In the genomic region with DNA sequence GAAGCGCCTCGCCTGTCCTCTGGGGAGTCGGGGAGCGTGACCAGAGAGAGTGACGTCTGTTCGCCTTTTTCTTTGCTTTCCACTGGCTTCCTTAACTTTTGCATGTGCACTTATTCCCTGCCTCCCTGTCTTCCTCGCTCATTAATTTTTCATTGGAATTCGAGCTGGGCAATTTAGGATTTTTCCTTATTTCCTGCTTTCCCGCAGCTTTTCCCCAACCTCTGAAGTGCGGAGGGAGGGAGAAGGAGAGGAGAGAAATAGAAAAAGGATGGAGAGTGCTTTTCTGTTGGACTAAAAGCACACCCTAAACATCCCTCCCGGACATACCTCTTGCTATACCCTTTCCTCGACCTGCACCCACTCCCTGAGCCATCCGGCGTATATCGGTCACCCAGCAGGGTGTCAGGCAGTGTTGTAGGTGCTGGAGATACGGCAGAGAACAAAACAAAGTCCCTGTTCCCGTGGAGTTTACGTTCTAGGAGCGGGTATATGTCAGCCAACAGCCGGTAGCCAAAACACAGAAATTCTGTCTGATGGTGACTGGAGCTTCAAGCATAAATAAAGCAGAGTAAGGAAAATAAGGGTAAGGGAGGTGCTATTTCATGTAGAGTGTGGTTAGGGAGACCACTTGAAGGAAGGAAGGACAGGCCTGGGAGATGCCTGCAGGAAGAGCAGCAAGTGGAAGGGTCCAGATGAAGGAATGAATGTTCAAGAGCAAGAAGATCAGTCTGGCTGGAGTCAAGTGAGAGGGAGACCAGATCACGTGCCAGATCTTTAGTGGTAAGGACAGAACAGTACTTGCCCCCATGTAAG, we compare ENCODE assay signal across 8 cellular contexts. TPM values are rescaled to one million over a fixed set of nuclear protein-coding genes. Genes with fewer than 3 reads are reported as not detected.
DNase-seq lines count a peak whose midpoint lies in the region; ATAC-seq, FAIRE-seq and TF ChIP-seq lines count a peak whose summit lies in the region.

No MANE protein-coding gene starts in this region.

- peak overlapping the region; percentile 79 for H3K18ac ChIP-seq in H1 (ENCODE audit: extremely low read depth, low read length)

- H3K36me3 ChIP-seq in OCI-LY3 (replicated peaks; ENCODE audit: low read depth, low read length) (no peaks in the 10 kb centered on the region), H1 (ENCODE audit: control insufficient read depth in 2 of 4, insufficient read depth in 4 of 4, low read length in 3 of 4) (peaks cover 0 to 3% (median 0%) of the 10 kb centered on the region in 4 experiments; a peak in 1 of 8 replicates)

- peaks cover 12% of the 10 kb centered on the region for H3K23me2 ChIP-seq in H1 (ENCODE audit: low read depth, low read length)

- H3K4ac ChIP-seq in H1 (replicated peaks; ENCODE audit: insufficient read length, low read depth, low read length) = no peak overlapping the region

- ATAC-seq in HG02938 (IDR thresholded peaks at IDR 0.05; ENCODE audit: unreplicated experiment) = no peak

- H3K4me2 ChIP-seq in OCI-LY3 (ENCODE audit: low read length) = peak overlapping the region; percentile 59
- peak overlapping the region; percentile 94 to 100 for H3K4me2 ChIP-seq in H1 (ENCODE audit: insufficient read depth in 1 of 2, low read depth in 2 of 2, low read length in 2 of 2)

- peaks cover 21% of the 10 kb centered on the region for H4K20me1 ChIP-seq in OCI-LY3 (ENCODE audit: insufficient read depth, low read length)
- peaks cover 12 to 15% of the 10 kb centered on the region in 2 experiments for H4K20me1 ChIP-seq in H1 (replicated peaks in 1 of 2; ENCODE audit: control insufficient read depth in 1 of 2, insufficient read depth in 2 of 2, low read length in 2 of 2)

- DNase-seq in H1 (ENCODE audit: low read depth in 1 of 2, low spot score in 2 of 2) (no peak), occipital lobe (lab: John Stamatoyannopoulos, UW) (peak; percentile 9), KBM-7 (no peak), NCI-H524 (lab: John Stamatoyannopoulos, UW) (no peak), glomerular visceral epithelial cell (ENCODE audit: extremely low spot score) (no peak)

- no peak overlapping the region for H3K23ac ChIP-seq in H1 (ENCODE audit: insufficient read length)

- no peak for TF ChIP-seq RAD21 in H1 (IDR thresholded peaks at IDR 0.05 in 1 of 2, conservative IDR thresholded peaks at IDR 0.05 in 1 of 2; ENCODE audit: low read depth in 2 of 2, low read length in 2 of 2)

- peak overlapping the region; percentile 83; the same call in 1 of the 2 replicates for H3K4me3 ChIP-seq in GM08714 (ENCODE audit: low read length)
- H3K4me3 ChIP-seq in OCI-LY3 (ENCODE audit: low read length) = peak overlapping the region; percentile 79
- H3K4me3 ChIP-seq in H1 (ENCODE audit: extremely low read depth in 1 of 4, insufficient read depth in 2 of 4, low read depth in 3 of 4, low read length in 4 of 4) = peak overlapping the region; percentile 91 to 100 (median 95)

- H3K56ac ChIP-seq in H1 (replicated peaks; ENCODE audit: insufficient read length, low read depth, low read length) = no peak overlapping the region

- TF ChIP-seq CTCF in OCI-LY3 (IDR thresholded peaks at IDR 0.05; ENCODE audit: low read depth, low read length) (no peak), H1 (IDR thresholded peaks at IDR 0.05; ENCODE audit: control extremely low read depth in 1 of 3, insufficient read depth in 1 of 3, low read depth in 1 of 3, low read length in 3 of 3) (no peak)

- CTCF ChIA-PET in H1 (lab: Charles Lee; ENCODE audit: partially characterized antibody) = interaction anchor here (0.8 to 1.0 kb wide), 2 partner anchors 14 to 145 kb away, joined by 3 to 5 read pairs; no protein-coding TSS in a partner anchor

- H4K5ac ChIP-seq in H1 (ENCODE audit: insufficient read length, low read depth, low read length) = peak overlapping the region; percentile 38

- 7% methylated on average over 21 of the region's 21 CpGs; no CpG with 5 or more reads in 1 of the 2 experiments for WGBS in H1 (ENCODE audit: extremely low coverage in 1 of 2, insufficient coverage in 1 of 2, insufficient read length in 1 of 2, insufficient replicate concordance in 2 of 2, low coverage in 1 of 2, low lambda C conversion rate in 2 of 2, missing lambda C conversion rate in 1 of 2), 2 experiments

- no peak overlapping the region; the same call in 1 of the 2 replicates for H2AK5ac ChIP-seq in H1 (ENCODE audit: low read depth, low read length)

- POLR2A ChIA-PET in H1 (lab: Charles Lee; ENCODE audit: partially characterized antibody) = interaction anchor here (0.6 to 1.6 kb wide), 9 partner anchors 8 to 611 kb away, joined by 3 to 5 read pairs (median 3); a partner anchor contains a TSS

- H2BK15ac ChIP-seq in H1 (ENCODE audit: low read length) = peak overlapping the region; percentile 35; the same call in 1 of the 2 replicates

- no peak for TF ChIP-seq EP300 in H1 (IDR thresholded peaks at IDR 0.05; ENCODE audit: borderline replicate concordance in 1 of 2, low read depth in 2 of 2, low read length in 2 of 2)

- H3K27me3 ChIP-seq in OCI-LY3 (ENCODE audit: low read depth, low read length) (no peaks in the 10 kb centered on the region; the same call in 1 of the 2 replicates), H1 (replicated peaks in 1 of 4; ENCODE audit: control insufficient read depth in 3 of 4, extremely low read depth in 1 of 4, insufficient read depth in 3 of 4, low read length in 3 of 4) (peaks cover 0 to 10% (median 8%) of the 10 kb centered on the region in 4 experiments; a peak in 5 of 7 replicates)

- H2BK5ac ChIP-seq in H1 (ENCODE audit: low read depth, low read length) = no peak overlapping the region

- no peak overlapping the region for H3K27ac ChIP-seq in OCI-LY3 (ENCODE audit: low read length)
- H3K27ac ChIP-seq in H1 (ENCODE audit: low read depth, low read length) = peak overlapping the region; percentile 12; the same call in 1 of the 2 replicates

- H3K4me1 ChIP-seq in OCI-LY3 (ENCODE audit: low read length) = peaks cover 26% of the 10 kb centered on the region
- peaks cover 0 to 10% (median 3%) of the 10 kb centered on the region in 4 experiments; a peak in 5 of 7 replicates for H3K4me1 ChIP-seq in H1 (replicated peaks in 1 of 4; ENCODE audit: control insufficient read depth in 3 of 4, insufficient read depth in 4 of 4, low read length in 3 of 4)

- no peaks in the 10 kb centered on the region; the same call in 1 of the 2 replicates for H3K79me1 ChIP-seq in H1 (ENCODE audit: low read depth, low read length)

- H4K8ac ChIP-seq in H1 (ENCODE audit: extremely low read depth, insufficient read depth, low read length) = no peak overlapping the region

- no peak for FAIRE-seq in H1 (lab: Jason Lieb, UNC)

- peak overlapping the region; percentile 19; the same call in 1 of the 2 replicates for H2AFZ ChIP-seq in OCI-LY3 (ENCODE audit: low read depth, low read length)
- H2AFZ ChIP-seq in H1 (ENCODE audit: low read length) = peak overlapping the region; percentile 87

- in situ Hi-C loops in KBM-7 (cut with MboI; ENCODE audit: low pct_unique_long_range_greater_than_20kb, low sequenced_read_pairs) = no loop called here

- H2BK12ac ChIP-seq in H1 (ENCODE audit: low read depth, low read length) = no peak overlapping the region

- H3K9ac ChIP-seq in OCI-LY3 (ENCODE audit: low read length) = peak overlapping the region; percentile 90; the same call in 1 of the 2 replicates
- H3K9ac ChIP-seq in H1 (replicated peaks in 1 of 4; ENCODE audit: extremely low read depth in 1 of 4, low read depth in 3 of 4, low read length in 3 of 4) = peak overlapping the region in 3 of 4 experiments; percentile 22 to 68 (median 60); a peak in 6 of 7 replicates

- H3K14ac ChIP-seq in H1 (ENCODE audit: insufficient read length) = no peak overlapping the region

- no peak overlapping the region for H2BK120ac ChIP-seq in H1 (replicated peaks; ENCODE audit: low read depth, low read length)

- H3K9me3 ChIP-seq in OCI-LY3 (ENCODE audit: insufficient read depth, low read length) (no peaks in the 10 kb centered on the region), H1 (ENCODE audit: insufficient read depth in 2 of 2, low read depth in 1 of 2, low read length in 1 of 2) (no peaks in the 10 kb centered on the region)

- H2BK20ac ChIP-seq in H1 (ENCODE audit: low read length) = no peak overlapping the region

- H3K79me2 ChIP-seq in OCI-LY3 (ENCODE audit: low read length) = peaks cover 43% of the 10 kb centered on the region
- peaks cover 0 to 35% of the 10 kb centered on the region in 2 experiments; a peak in 3 of 4 replicates for H3K79me2 ChIP-seq in H1 (ENCODE audit: control insufficient read depth in 1 of 2, insufficient read depth in 2 of 2, low read length in 2 of 2)

- peak overlapping the region; percentile 49 for H4K91ac ChIP-seq in H1 (replicated peaks; ENCODE audit: insufficient read length, low read length)

- no peak for TF ChIP-seq POLR2A in H1 (IDR thresholded peaks at IDR 0.05; ENCODE audit: control extremely low read depth in 1 of 2, low read depth in 2 of 2, low read length in 2 of 2)

TF ChIP-seq in H1, 55 proteins besides CTCF, POLR2A, EP300 and RAD21:
- TF ChIP-seq ASH2L (IDR thresholded peaks at IDR 0.05; ENCODE audit: low read length) = peak; percentile 6
- TF ChIP-seq, protein P1, sequence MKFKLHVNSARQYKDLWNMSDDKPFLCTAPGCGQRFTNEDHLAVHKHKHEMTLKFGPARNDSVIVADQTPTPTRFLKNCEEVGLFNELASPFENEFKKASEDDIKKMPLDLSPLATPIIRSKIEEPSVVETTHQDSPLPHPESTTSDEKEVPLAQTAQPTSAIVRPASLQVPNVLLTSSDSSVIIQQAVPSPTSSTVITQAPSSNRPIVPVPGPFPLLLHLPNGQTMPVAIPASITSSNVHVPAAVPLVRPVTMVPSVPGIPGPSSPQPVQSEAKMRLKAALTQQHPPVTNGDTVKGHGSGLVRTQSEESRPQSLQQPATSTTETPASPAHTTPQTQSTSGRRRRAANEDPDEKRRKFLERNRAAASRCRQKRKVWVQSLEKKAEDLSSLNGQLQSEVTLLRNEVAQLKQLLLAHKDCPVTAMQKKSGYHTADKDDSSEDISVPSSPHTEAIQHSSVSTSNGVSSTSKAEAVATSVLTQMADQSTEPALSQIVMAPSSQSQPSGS (IDR thresholded peaks at IDR 0.05; ENCODE audit: low read length) = 0 out of 2 replicates have a peak, but pooled peaks have one; percentile 38
- peak; percentile 9; the same call in 1 of the 2 replicates for TF ChIP-seq EGR1 (IDR thresholded peaks at IDR 0.05; ENCODE audit: borderline replicate concordance, low read depth, low read length)
- no peak for TF ChIP-seq PHF8 (conservative IDR thresholded peaks at IDR 0.05; ENCODE audit: low read depth, low read length)

RNA-seq across cellular contexts. Expression of a gene that starts 0.6 kb away (rescaled TPM):
- total RNA-seq in H1 (2021; fragmentation: NEBNext Ultra II Directional; extraction: Animal tissue kit (Norgen Biotek cat#: 25700)) = 66.2 and 68.8 TPM in 2 replicates
- 85.6 and 92.7 TPM in 2 replicates for polyA plus RNA-seq in H1 (2011; rRNA removed)
- polyA plus RNA-seq in H1 (2011; cell fraction: cytosol; rRNA removed) = 65.6 TPM
- polyA plus RNA-seq in H1 (2011; cell fraction: nucleus; rRNA removed) = 153 TPM
- 32.8 to 53.6 TPM (median 40.0 TPM) in 4 replicates for polyA plus RNA-seq in H1 (2012, experiment 1 of 2)
- 3.5 TPM for polyA plus RNA-seq in H1 (2012, experiment 2 of 2)
- polyA plus RNA-seq in H1 (2013, experiment 1 of 2) = 49.9 TPM
- polyA plus RNA-seq in H1 (2013, experiment 2 of 2) = 51.6 TPM
- 317 and 380 TPM in 2 replicates for polyA minus RNA-seq in H1 (2011; rRNA and poly(A)+ RNA removed)
- polyA minus RNA-seq in H1 (2011; cell fraction: cytosol; rRNA and poly(A)+ RNA removed) = 67.5 TPM
- 193 TPM for polyA minus RNA-seq in H1 (2011; cell fraction: nucleus; rRNA and poly(A)+ RNA removed)
- total RNA-seq in occipital lobe = 135 TPM
